10 cellular contexts compared by ENCODE assay signal in genomic region chr11:306645-307371, GRCh38. TPM values are rescaled to one million over a fixed set of nuclear protein-coding genes. Genes with fewer than 3 reads are reported as not detected.
DNase-seq lines count a peak whose midpoint lies in the region; ATAC-seq and TF ChIP-seq lines count a peak whose summit lies in the region.
"Had no signal": no experiment of that assay in that cellular context is flagged by ENCODE, and none has a peak within 500 bp of the region (broad histone marks: within the 10 kb centered on the region; RNA-seq: fewer than 3 reads in every experiment).

No MANE protein-coding gene starts in this region.

- H3K27me3 Mint-ChIP-seq in immature natural killer cell (ENCODE audit: low read depth in 3 of 3) (peaks cover 0 to 26% (median 7%) of the 10 kb centered on the region in 3 donors), progenitor cell of endocrine pancreas (peaks cover 14% of the 10 kb centered on the region)

- peak overlapping the region; percentile 95 to 97 (median 97) for H3K27ac Mint-ChIP-seq in immature natural killer cell
- no peak overlapping the region for H3K27ac Mint-ChIP-seq in progenitor cell of endocrine pancreas

- H3K4me1 Mint-ChIP-seq in immature natural killer cell (peaks cover 50 to 51% of the 10 kb centered on the region in 2 donors), progenitor cell of endocrine pancreas (ENCODE audit: low read depth) (peaks cover 25% of the 10 kb centered on the region)

- no peak overlapping the region for H2AFZ ChIP-seq in DND-41 (ENCODE audit: low read depth, low read length)

- no peak for ATAC-seq in DND-41 (ENCODE audit: insufficient read depth, low read depth)
- ATAC-seq in HG02870 (IDR thresholded peaks at IDR 0.05; ENCODE audit: unreplicated experiment), result no peak

- no peaks in the 10 kb centered on the region for H3K9me3 ChIP-seq in DND-41 (ENCODE audit: insufficient read depth, low read length, severe bottlenecking)
- H3K9me3 ChIP-seq: prostate gland had no signal

- H3K4me3 Mint-ChIP-seq in immature natural killer cell, result peak overlapping the region; percentile 90 to 99 (median 92)
- H3K4me3 Mint-ChIP-seq in progenitor cell of endocrine pancreas (ENCODE audit: low read depth), result no peak overlapping the region

- H3K9me3 Mint-ChIP-seq in immature natural killer cell (no peaks in the 10 kb centered on the region), progenitor cell of endocrine pancreas (ENCODE audit: low read depth) (no peaks in the 10 kb centered on the region)

- H3K4me2 ChIP-seq in DND-41 (ENCODE audit: insufficient read depth, low read length), result no peak overlapping the region

- H3K79me2 ChIP-seq in DND-41 (ENCODE audit: insufficient read depth, low read length), result peaks cover 6% of the 10 kb centered on the region

- TF ChIP-seq CTCF in DND-41 (IDR thresholded peaks at IDR 0.05; ENCODE audit: borderline replicate concordance, extremely low read depth, low read length, poor library complexity, severe bottlenecking) (no peak), progenitor cell of endocrine pancreas (IDR thresholded peaks at IDR 0.05; ENCODE audit: unreplicated experiment) (no peak)

- H3K4me3 ChIP-seq in DND-41 (ENCODE audit: low read depth in 1 of 2, low read length in 2 of 2) (no peak overlapping the region), skin epidermis (no peak overlapping the region)
- H3K4me3 ChIP-seq: prostate gland had no signal

- H3K27me3 ChIP-seq in DND-41 (ENCODE audit: insufficient read depth, low read length, poor library complexity), result no peaks in the 10 kb centered on the region

- no peaks in the 10 kb centered on the region for H3K36me3 ChIP-seq in DND-41 (ENCODE audit: insufficient read depth, low read length)
- H3K36me3 ChIP-seq: prostate gland had no signal

- peaks cover 0 to 8% (median 5%) of the 10 kb centered on the region in 3 donors for H3K36me3 Mint-ChIP-seq in immature natural killer cell
- H3K36me3 Mint-ChIP-seq in progenitor cell of endocrine pancreas (ENCODE audit: insufficient read depth), result no peaks in the 10 kb centered on the region

- no peaks in the 10 kb centered on the region for H4K20me1 ChIP-seq in DND-41 (ENCODE audit: insufficient read depth, low read length)

- H3K9ac ChIP-seq in DND-41 (ENCODE audit: low read depth, low read length), result 0 out of 2 replicates have a peak overlapping the region, but pooled peaks have one; percentile 21

- H3K4me1 ChIP-seq in DND-41 (ENCODE audit: insufficient read depth, low read length), result peaks cover 28% of the 10 kb centered on the region

- DNase-seq in DND-41 (no peak), UCSD-AML1 (lab: John Stamatoyannopoulos, UW; ENCODE audit: unreplicated experiment) (peak; percentile 41), immature natural killer cell (no peak), OCI-M1 (lab: John Stamatoyannopoulos, UW) (no peak), cortex of kidney (lab: John Stamatoyannopoulos, UW) (no peak), progenitor cell of endocrine pancreas (ENCODE audit: low spot score, unreplicated experiment) (no peak)
- DNase-seq: DMS 273 treated with DMSO at 0.1 percent for 48 hours had no signal

- H3K27ac ChIP-seq in DND-41 (ENCODE audit: low read length), result peak overlapping the region; percentile 36; the same call in 1 of the 2 replicates
- peak overlapping the region in 19 of 21 experiments; percentile 62 to 93 (median 82) for H3K27ac ChIP-seq in skin epidermis

RNA-seq across cellular contexts. Expression of gene IFITM2, which starts 0.8 kb away (rescaled TPM):
- 1,000 to 10,000 TPM; 4,348 to 7,867 (median 6,958) TPM for polyA plus RNA-seq in immature natural killer cell
- total RNA-seq in progenitor cell of endocrine pancreas, result 33.2 and 33.5 TPM in 2 replicates

RNA-seq across cellular contexts. Expression of gene IFITM1, which starts 7.0 kb away (rescaled TPM):
- polyA plus RNA-seq in immature natural killer cell, result 1,000 to 10,000 TPM; 2,792 to 4,533 (median 3,562) TPM
- 2.3 TPM in 2 replicates for total RNA-seq in progenitor cell of endocrine pancreas

RNA-seq across cellular contexts. Expression of gene IFITM5, which starts 7.5 kb away (rescaled TPM):
- polyA plus RNA-seq in immature natural killer cell, result not detected
- total RNA-seq in progenitor cell of endocrine pancreas, result not detected in 2 replicates
- total RNA-seq: prostate gland had no signal

RNA-seq across cellular contexts. Expression of gene IFITM3, which starts 13.9 kb away (rescaled TPM):
- 100 to 1,000 TPM; 138 to 675 (median 423) TPM for polyA plus RNA-seq in immature natural killer cell
- total RNA-seq in progenitor cell of endocrine pancreas, result 99.3 and 105 TPM in 2 replicates

RNA-seq across cellular contexts. Expression of gene PGGHG, which starts 17.9 kb away (rescaled TPM):
- 10 to 100 TPM in 2 of 3 donors, 1 to 10 TPM in 1; 8.1 to 17.4 (median 11.4) TPM for polyA plus RNA-seq in immature natural killer cell
- 67.0 and 74.7 TPM in 2 replicates for total RNA-seq in progenitor cell of endocrine pancreas
